In genomic region chr10:70649526-70649925, GRCh38 we compare ENCODE assay signal across 11 cellular contexts. TPM values are rescaled to one million over a fixed set of nuclear protein-coding genes. Genes with fewer than 3 reads are reported as not detected.
DNase-seq lines count a peak whose midpoint lies in the region; ATAC-seq, FAIRE-seq and TF ChIP-seq lines count a peak whose summit lies in the region.
"Had no signal": no experiment of that assay in that cellular context is flagged by ENCODE, and none has a peak within 500 bp of the region (broad histone marks: within the 10 kb centered on the region; RNA-seq: fewer than 3 reads in every experiment).

No MANE protein-coding gene starts in this region.

- H3K4me3 Mint-ChIP-seq in type B pancreatic cell: no peak overlapping the region
- H3K4me3 Mint-ChIP-seq: activated T-cell treated with anti-CD3 and anti-CD28 coated beads, Interleukin-2, amount 50 U/mL, for 24 hours had no signal

- no peak overlapping the region for H3K4me3 ChIP-seq in fibroblast of villous mesenchyme (ENCODE audit: low read depth, low read length)
- H3K4me3 ChIP-seq: psoas muscle had no signal

- H3K4me1 Mint-ChIP-seq in type B pancreatic cell (ENCODE audit: unreplicated experiment): peaks cover 9% of the 10 kb centered on the region

- no peak for ATAC-seq in GM21717 (IDR thresholded peaks at IDR 0.05; ENCODE audit: unreplicated experiment)
- ATAC-seq: psoas muscle had no signal

- H3K27me3 Mint-ChIP-seq in type B pancreatic cell: peaks cover 2% of the 10 kb centered on the region

- no peak overlapping the region for H3K27ac Mint-ChIP-seq in type B pancreatic cell
- H3K27ac Mint-ChIP-seq: activated T-cell treated with anti-CD3 and anti-CD28 coated beads, Interleukin-2, amount 50 U/mL, for 24 hours had no signal

- no peak for FAIRE-seq in RCC 7860 (lab: Jason Lieb, UNC)

- no peak for TF ChIP-seq CTCF in fibroblast of villous mesenchyme (IDR thresholded peaks at IDR 0.05; ENCODE audit: insufficient read depth, low read depth, low read length)
- TF ChIP-seq CTCF in type B pancreatic cell (conservative IDR thresholded peaks at IDR 0.05): no peak

- DNase-seq in AG08396 (ENCODE audit: low spot score): peak; percentile 43
- peak; percentile 23 for DNase-seq in GM04503 (ENCODE audit: low read depth)
- DNase-seq in RCC 7860 (ENCODE audit: low spot score): peak; percentile 64
- DNase-seq in fibroblast of villous mesenchyme (ENCODE audit: low read depth): peak; percentile 52
- no peak for DNase-seq in NCI-H446 (lab: John Stamatoyannopoulos, UW)
- no peak for DNase-seq in CD1c-positive myeloid dendritic cell (ENCODE audit: extremely low spot score)
- no peak for DNase-seq in type B pancreatic cell (ENCODE audit: extremely low spot score, unreplicated experiment)
- DNase-seq: activated T-cell treated with anti-CD3 and anti-CD28 coated beads, Interleukin-2, amount 50 U/mL, for 24 hours; Kasumi-1; psoas muscle had no signal

- H3K9me3 Mint-ChIP-seq in type B pancreatic cell: peaks cover 4% of the 10 kb centered on the region

- H3K36me3 Mint-ChIP-seq in type B pancreatic cell: no peaks in the 10 kb centered on the region

RNA-seq across cellular contexts. Expression of gene ADAMTS14, which starts 22.8 kb away (rescaled TPM):
- total RNA-seq in fibroblast of villous mesenchyme: 0.86 and 1.6 TPM in 2 replicates
- total RNA-seq in type B pancreatic cell (ENCODE audit: low replicate concordance): 0.29 and 1.4 TPM in 2 replicates

RNA-seq across cellular contexts. Expression of gene PRF1, which starts 47.0 kb away (rescaled TPM):
- total RNA-seq in fibroblast of villous mesenchyme: not detected in 2 replicates
- not detected in 2 replicates for total RNA-seq in type B pancreatic cell (ENCODE audit: low replicate concordance)

Comparison
In these comparisons a context has a peak if more than half of its experiments do, and no peak if none do; other contexts are left out.
1. DNase-seq: peak in AG08396 (single experiment), GM04503 (single experiment), RCC 7860 (single experiment) and fibroblast of villous mesenchyme (single experiment); none in NCI-H446 (0 of 2), CD1c-positive myeloid dendritic cell (single experiment) and type B pancreatic cell (single experiment).